ENCODE assay signal across 8 cellular contexts in the genomic region with DNA sequence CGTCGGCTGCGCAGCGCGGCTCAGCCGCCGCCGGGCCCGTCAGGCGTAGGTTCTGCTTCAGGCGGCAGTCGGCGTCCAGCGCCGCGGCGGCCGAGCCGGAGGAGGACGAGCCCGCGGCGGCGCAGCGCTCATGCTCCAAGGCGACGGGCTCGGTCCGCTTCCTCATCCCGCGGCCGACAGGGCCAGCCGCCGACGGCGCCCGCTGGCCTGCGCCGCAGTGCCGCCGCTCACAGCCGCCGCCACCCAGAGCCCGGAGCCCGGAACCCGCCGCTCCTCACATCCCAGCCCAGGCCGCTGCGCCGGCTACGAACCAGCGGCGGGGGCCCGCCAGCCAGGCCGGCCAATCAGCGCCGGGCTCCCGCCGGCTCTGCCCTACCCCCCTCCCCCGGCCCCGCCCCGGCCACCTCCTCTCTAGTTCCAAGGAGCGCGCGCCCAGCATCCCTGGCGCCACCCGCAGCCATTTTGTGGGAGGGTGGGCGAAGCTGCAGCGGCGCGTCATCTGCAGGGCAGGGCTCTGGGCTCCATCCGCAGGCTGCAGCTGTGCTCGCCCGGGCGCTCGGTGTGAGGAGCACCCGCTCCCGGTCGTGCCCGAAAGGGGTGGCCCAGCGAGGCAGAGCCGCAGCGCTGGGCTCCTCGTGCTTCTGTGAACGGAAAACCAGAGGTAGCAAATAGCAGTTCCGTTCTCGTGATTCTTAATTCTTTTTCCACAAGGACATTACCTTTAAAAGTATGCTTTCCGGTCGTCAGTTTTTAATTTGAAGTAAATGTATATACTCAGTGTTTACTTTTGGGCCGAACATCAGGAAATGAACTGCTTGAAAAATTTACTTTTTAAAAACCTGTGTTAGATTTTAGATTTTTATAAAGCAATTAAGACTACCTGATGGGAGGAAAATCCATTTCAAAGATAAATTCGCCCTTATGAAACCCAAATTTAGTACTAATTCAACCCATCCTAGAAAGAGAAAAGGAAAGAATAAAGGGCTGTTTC. TPM values are rescaled to one million over a fixed set of nuclear protein-coding genes. Genes with fewer than 3 reads are reported as not detected.
A peak's percentile ranks its signal among the peaks of the same experiment; 100 is the strongest.
DNase-seq lines count a peak whose midpoint lies in the region; TF ChIP-seq lines count a peak whose summit lies in the region.

A gene (minus strand): TSS at position 298 of the 991 bp plus-strand sequence. CDS start 132 bp downstream, at position 166.

- H2AFZ ChIP-seq in neuron (ENCODE audit: low read depth, low read length), result peak within 1 kb of the TSS; percentile 96

- H3K27me3 ChIP-seq in SJSA1 (replicated peaks) (no peaks in the 10 kb centered on the region), neuron (ENCODE audit: insufficient read depth, low read length) (no peaks in the 10 kb centered on the region)

- H3K4me3 ChIP-seq in HFF-Myc (replicated peaks; ENCODE audit: low read depth, low read length) (peak within 1 kb of the TSS; percentile 93), SJSA1 (peak within 1 kb of the TSS; percentile 100), neuron (ENCODE audit: low read length) (peak within 1 kb of the TSS; percentile 88)

- DNase-seq in GM04503 (ENCODE audit: low read depth) (peak; percentile 73), HFF-Myc (ENCODE audit: extremely low read depth, low read depth) (peak; percentile 77), MV-4-11 (lab: John Stamatoyannopoulos, UW) (peak; percentile 87), SJSA1 (ENCODE audit: low read depth in 1 of 2, low spot score in 2 of 2) (peak; percentile 93 to 97), foreskin melanocyte (peak; percentile 89), stromal cell of bone marrow (ENCODE audit: low read depth) (peak; percentile 94)
- DNase-seq in activated naive CD4-positive, alpha-beta T cell (lab: John Stamatoyannopoulos, UW), result peak; percentile 82 to 93 (median 86)

- H3K4me1 ChIP-seq in SJSA1 (replicated peaks) (peaks cover 7% of the 10 kb centered on the region), neuron (ENCODE audit: insufficient read depth, low read length) (peaks cover 14% of the 10 kb centered on the region)

- TF ChIP-seq CTCF in HFF-Myc (IDR thresholded peaks at IDR 0.05; ENCODE audit: low read depth, low read length, missing control alignments), result no peak

- peak within 1 kb of the TSS; percentile 80 for H3K27ac ChIP-seq in SJSA1

- H3K9me3 ChIP-seq in SJSA1 (replicated peaks) (no peaks in the 10 kb centered on the region), neuron (ENCODE audit: low read length) (no peaks in the 10 kb centered on the region)

- H3K36me3 ChIP-seq in SJSA1 (peaks cover 22% of the 10 kb centered on the region), neuron (ENCODE audit: insufficient read depth, low read length) (no peaks in the 10 kb centered on the region)

RNA-seq across cellular contexts. Expression of the gene that starts here (rescaled TPM):
- 70.9 and 117 TPM in 2 replicates for total RNA-seq in SJSA1 (2014; rRNA removed; shearing (Covaris generic))

Comparison
In these comparisons a context has a peak if more than half of its experiments do, and no peak if none do; other contexts are left out.
1. Peak in every context shown above with its lines: DNase-seq, H3K4me3 ChIP-seq and H3K27ac ChIP-seq.